ENCODE assay signal across 1 cellular context in genomic region chr17:30981531-30982519, GRCh38.
TF ChIP-seq lines count a peak whose summit lies in the region.

No MANE protein-coding gene starts in this region.

TF ChIP-seq in GM12878, 131 proteins besides CTCF, POLR2A, EP300 and RAD21 (continued from another document):
- TF ChIP-seq E2F4 (IDR thresholded peaks at IDR 0.05; ENCODE audit: low read depth, low read length) (no peak), YY1 (IDR thresholded peaks at IDR 0.05; ENCODE audit: low read depth, low read length) (no peak), ZNF274 (IDR thresholded peaks at IDR 0.05; ENCODE audit: insufficient read depth, insufficient read length) (no peak), EGR1 (IDR thresholded peaks at IDR 0.05; ENCODE audit: borderline replicate concordance in 1 of 2, low read depth in 2 of 2, low read length in 2 of 2) (no peak)
